10 cellular contexts compared by ENCODE assay signal in the genomic region with DNA sequence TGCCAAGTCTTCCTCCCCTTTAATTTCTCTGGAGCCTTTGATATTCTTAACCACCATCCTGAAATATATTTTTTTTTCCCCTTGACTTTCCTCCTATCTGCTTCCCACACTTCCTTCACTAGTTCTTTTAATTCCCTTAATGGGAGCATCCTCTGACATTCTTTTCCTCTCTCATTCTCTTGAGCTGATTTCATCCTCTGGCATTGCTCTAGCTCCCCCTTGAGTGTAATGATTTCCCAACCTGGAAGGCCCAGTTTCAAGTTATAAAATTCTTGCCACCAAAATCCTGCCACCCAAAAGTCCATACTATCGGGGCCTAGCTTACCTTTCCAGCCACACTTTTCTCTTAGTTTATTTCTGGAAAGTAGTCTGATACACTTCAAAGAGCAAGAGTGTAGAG. TPM values are rescaled to one million over a fixed set of nuclear protein-coding genes. Genes with fewer than 3 reads are reported as not detected.
DNase-seq lines count a peak whose midpoint lies in the region; ATAC-seq and TF ChIP-seq lines count a peak whose summit lies in the region.
"Had no signal": no experiment of that assay in that cellular context is flagged by ENCODE, and none has a peak within 500 bp of the region (broad histone marks: within the 10 kb centered on the region; RNA-seq: fewer than 3 reads in every experiment).

No MANE protein-coding gene starts in this region.

- intact Hi-C loops in stomach (cut with DNase I; ENCODE audit: low total_unique reads), result loop anchor here (10.0 kb wide), 1 partner anchor 539 kb away; no protein-coding TSS in a partner anchor
- intact Hi-C loops in lower leg skin (cut with DNase I; ENCODE audit: low total_unique reads), result no loop called here

- H3K27ac ChIP-seq in stomach, result peak overlapping the region in 3 of 5 donors; percentile 20 to 71 (median 53)
- H3K27ac ChIP-seq: BLaER1 treated with 17β-estradiol and CSF1 and Interleukin-3, amounts not matched to agents 10 nM and 100 nM had no signal

- ATAC-seq in GM18502 (IDR thresholded peaks at IDR 0.05; ENCODE audit: poor library complexity, unreplicated experiment), result no peak

- WGBS in stomach, 5 donors, result 21 to 39% (median 30%) methylated on average over 1 of the region's 1 CpG
- WGBS in lower leg skin, 2 donors, result 68 to 75% methylated on average over 1 of the region's 1 CpG

- H3K36me3 ChIP-seq in stomach, result peaks cover 0 to 11% (median 4%) of the 10 kb centered on the region in 4 donors

- TF ChIP-seq CTCF in stomach (IDR thresholded peaks at IDR 0.05), result peak in 2 of 7 experiments; percentile 27 to 34
- no peak for TF ChIP-seq CTCF in lower leg skin (IDR thresholded peaks at IDR 0.05)

- TF ChIP-seq EP300 in stomach (IDR thresholded peaks at IDR 0.05), result no peak

- DNase-seq in NCI-H1694 treated with DMSO at 0.1 percent for 48 hours (lab: John Stamatoyannopoulos, UW) (peak; percentile 20), NCI-H1694 (lab: John Stamatoyannopoulos, UW) (no peak), SW480 (ENCODE audit: low spot score) (peak; percentile 17), glomerular visceral epithelial cell (ENCODE audit: extremely low spot score) (peak; percentile 26), stomach (no peak), lower leg skin (ENCODE audit: low spot score in 2 of 2) (no peak), NCI-H128 (lab: John Stamatoyannopoulos, UW; ENCODE audit: unreplicated experiment) (no peak)
- DNase-seq: activated gamma-delta T cell had no signal

- H3K9me3 ChIP-seq in stomach, result no peaks in the 10 kb centered on the region

- H3K27me3 ChIP-seq in stomach, result no peaks in the 10 kb centered on the region
- H3K27me3 ChIP-seq: BLaER1 treated with 17β-estradiol and CSF1 and Interleukin-3, amounts not matched to agents 10 nM and 100 nM had no signal

- TF ChIP-seq POLR2A in stomach (IDR thresholded peaks at IDR 0.05) (no peak), lower leg skin (IDR thresholded peaks at IDR 0.05) (no peak)

- peaks cover 0 to 44% (median 36%) of the 10 kb centered on the region in 4 donors for H3K4me1 ChIP-seq in stomach
- H3K4me1 ChIP-seq: BLaER1 treated with 17β-estradiol and CSF1 and Interleukin-3, amounts not matched to agents 10 nM and 100 nM had no signal

- no peak overlapping the region for H3K4me3 ChIP-seq in stomach
- no peak overlapping the region for H3K4me3 ChIP-seq in lower leg skin (ENCODE audit: low read depth, poor library complexity, severe bottlenecking)
- H3K4me3 ChIP-seq: BLaER1 treated with 17β-estradiol and CSF1 and Interleukin-3, amounts not matched to agents 10 nM and 100 nM had no signal

RNA-seq across cellular contexts. Expression of a gene that starts 39.5 kb away (rescaled TPM):
- not detected for total RNA-seq in stomach
- under 1 TPM in 1 of 3 donors, not detected in 2; 0.08 TPM for polyA plus RNA-seq in stomach
- not detected for total RNA-seq in lower leg skin

Comparison
In these comparisons a context has a peak if more than half of its experiments do, and no peak if none do; other contexts are left out.
1. DNase-seq: peak in NCI-H1694 treated with DMSO at 0.1 percent for 48 hours (single experiment), SW480 (single experiment) and glomerular visceral epithelial cell (single experiment); none in NCI-H1694 (single experiment), stomach (single experiment), lower leg skin (0 of 2) and NCI-H128 (single experiment).